ENCODE assay signal across 26 cellular contexts in genomic region chr2:232842689-232843088, GRCh38. TPM values are rescaled to one million over a fixed set of nuclear protein-coding genes. Genes with fewer than 3 reads are reported as not detected.
DNase-seq lines count a peak whose midpoint lies in the region; ATAC-seq and TF ChIP-seq lines count a peak whose summit lies in the region.
"Had no signal": no experiment of that assay in that cellular context is flagged by ENCODE, and none has a peak within 500 bp of the region (broad histone marks: within the 10 kb centered on the region; RNA-seq: fewer than 3 reads in every experiment).

No MANE protein-coding gene starts in this region.

- TF ChIP-seq POLR2A in breast epithelium (IDR thresholded peaks at IDR 0.05) = no peak

- no peak for ATAC-seq in stimulated activated naive B cell treated with anti-CD40 and anti-IgM and Interleukin-4, amounts not matched to agents 10 μg/mL and 1 μg/mL and 100 μg/mL, for 72 hours (replicated peaks)
- no peak for ATAC-seq in foreskin keratinocyte
- ATAC-seq: left colon had no signal

- H3K27ac ChIP-seq in breast epithelium = no peak overlapping the region
- no peak overlapping the region for H3K27ac ChIP-seq in foreskin keratinocyte
- H3K27ac ChIP-seq: coronary artery, parathyroid adenoma, stomach, thyroid gland, vagina had no signal

- no TSS peak for BruUV-seq in MCF 10A (replicated peaks; lab: Mats Ljungman, UMichigan)

- intact Hi-C loops in MCF 10A (cut with micrococcal nuclease) (no loop called here), breast epithelium (cut with DNase I; ENCODE audit: low total_unique reads) (no loop called here)

- H3K9me3 ChIP-seq in breast epithelium = no peaks in the 10 kb centered on the region
- H3K9me3 ChIP-seq: MG63, stomach, thyroid gland, vagina had no signal

- H3K4me1 ChIP-seq in breast epithelium (no peaks in the 10 kb centered on the region), foreskin keratinocyte (peaks cover 12% of the 10 kb centered on the region)
- H3K4me1 ChIP-seq: vagina had no signal

- peaks cover 21% of the 10 kb centered on the region for H3K4me1 Mint-ChIP-seq in MCF 10A (ENCODE audit: insufficient read depth, unreplicated experiment)
- peaks cover 16 to 24% of the 10 kb centered on the region in 2 donors for H3K4me1 Mint-ChIP-seq in stimulated activated naive B cell treated with anti-CD40 and anti-IgM and Interleukin-4, amounts not matched to agents 10 μg/mL and 1 μg/mL and 100 μg/mL, for 72 hours

- H3K36me3 Mint-ChIP-seq in MCF 10A (ENCODE audit: insufficient read depth, unreplicated experiment) = peaks cover 89% of the 10 kb centered on the region
- peaks cover 39 to 69% of the 10 kb centered on the region in 2 donors for H3K36me3 Mint-ChIP-seq in stimulated activated naive B cell treated with anti-CD40 and anti-IgM and Interleukin-4, amounts not matched to agents 10 μg/mL and 1 μg/mL and 100 μg/mL, for 72 hours

- H3K4me3 Mint-ChIP-seq in MCF 10A (ENCODE audit: unreplicated experiment) = no peak overlapping the region
- no peak overlapping the region for H3K4me3 Mint-ChIP-seq in stimulated activated naive B cell treated with anti-CD40 and anti-IgM and Interleukin-4, amounts not matched to agents 10 μg/mL and 1 μg/mL and 100 μg/mL, for 72 hours

- H3K9me3 Mint-ChIP-seq in MCF 10A (ENCODE audit: unreplicated experiment) = no peaks in the 10 kb centered on the region
- no peaks in the 10 kb centered on the region for H3K9me3 Mint-ChIP-seq in stimulated activated naive B cell treated with anti-CD40 and anti-IgM and Interleukin-4, amounts not matched to agents 10 μg/mL and 1 μg/mL and 100 μg/mL, for 72 hours

- no peak overlapping the region for H3K4me3 ChIP-seq in breast epithelium
- no peak overlapping the region for H3K4me3 ChIP-seq in choroid plexus epithelial cell (ENCODE audit: low read depth, low read length)
- H3K4me3 ChIP-seq: coronary artery, MG63, stomach, thyroid gland, vagina had no signal

- H3K36me3 ChIP-seq in breast epithelium = peaks cover 16% of the 10 kb centered on the region

- peak overlapping the region; percentile 39 for H3K27ac Mint-ChIP-seq in MCF 10A (ENCODE audit: low read depth, unreplicated experiment)
- peak overlapping the region; percentile 42 for H3K27ac Mint-ChIP-seq in stimulated activated naive B cell treated with anti-CD40 and anti-IgM and Interleukin-4, amounts not matched to agents 10 μg/mL and 1 μg/mL and 100 μg/mL, for 72 hours

- DNase-seq in MCF 10A (ENCODE audit: unreplicated experiment) = no peak
- DNase-seq in breast epithelium (ENCODE audit: low spot score in 2 of 2) = no peak
- peak; percentile 11 for DNase-seq in MV-4-11 (lab: John Stamatoyannopoulos, UW)
- peak; percentile 52 for DNase-seq in choroid plexus epithelial cell (ENCODE audit: low read depth)
- no peak for DNase-seq in stimulated activated naive B cell treated with anti-CD40 and anti-IgM and Interleukin-4, amounts not matched to agents 10 μg/mL and 1 μg/mL and 100 μg/mL, for 72 hours
- no peak for DNase-seq in GM10266 (ENCODE audit: extremely low spot score)
- no peak for DNase-seq in foreskin keratinocyte
- DNase-seq in cerebellum (ENCODE audit: low spot score) = no peak
- DNase-seq: activated CD4-positive, alpha-beta T cell treated with anti-CD3 and anti-CD28 coated beads, Interleukin-2, amount 50 U/mL, for 48 hours; activated CD4-positive, CD25-positive, alpha-beta regulatory T cell; activated naive CD4-positive, alpha-beta T cell treated with anti-CD3 and anti-CD28 coated beads, Interleukin-2, amount 50 U/mL, for 16 hours; AML-193; effector memory CD4-positive, alpha-beta T cell; EL; glutamatergic neuron; KG1; left colon; MG63; NCI-H446 treated with DMSO at 0.1 percent for 48 hours; RPMI8226; stimulated activated CD4-positive, alpha-beta T cell treated with anti-CD3 and anti-CD28 coated beads, Interleukin-1b, Interleukin-23, amount 100 ng/mL, for 48 hours; stomach; thyroid gland had no signal

- CTCF ChIA-PET in MCF 10A (lab: Yijun Ruan, JAX) = interaction anchor here (0.6 to 1.1 kb wide), 4 partner anchors 11 to 443 kb away, joined by 3 to 5 read pairs (median 3); no protein-coding TSS in a partner anchor

- H3K27me3 ChIP-seq in breast epithelium = no peaks in the 10 kb centered on the region
- no peaks in the 10 kb centered on the region for H3K27me3 ChIP-seq in foreskin keratinocyte
- H3K27me3 ChIP-seq: MG63, stomach, thyroid gland, vagina had no signal

- TF ChIP-seq CTCF in MCF 10A (IDR thresholded peaks at IDR 0.05; ENCODE audit: unreplicated experiment) (no peak), breast epithelium (IDR thresholded peaks at IDR 0.05) (no peak), choroid plexus epithelial cell (conservative IDR thresholded peaks at IDR 0.05; ENCODE audit: low read depth, low read length) (no peak), GM10266 (IDR thresholded peaks at IDR 0.05; ENCODE audit: control insufficient read depth, insufficient read depth, low read depth, missing control alignments) (no peak), foreskin keratinocyte (conservative IDR thresholded peaks at IDR 0.05) (no peak)

- H3K27me3 Mint-ChIP-seq in MCF 10A (ENCODE audit: insufficient read depth, unreplicated experiment) = no peaks in the 10 kb centered on the region
- no peaks in the 10 kb centered on the region for H3K27me3 Mint-ChIP-seq in stimulated activated naive B cell treated with anti-CD40 and anti-IgM and Interleukin-4, amounts not matched to agents 10 μg/mL and 1 μg/mL and 100 μg/mL, for 72 hours

- POLR2A ChIA-PET in MCF 10A (lab: Yijun Ruan, JAX) = interaction anchor here (0.6 to 1.0 kb wide), 3 partner anchors 60 to 451 kb away, joined by 3 read pairs; partner anchors contain the start of genes EIF4E2 and TIGD1

RNA-seq across cellular contexts. Expression of gene SNORC, which starts 27.4 kb away (rescaled TPM):
- total RNA-seq in MCF 10A (2022) (7.8 and 8.2 TPM in 2 replicates), breast epithelium (10 to 100 TPM in 1 of 3 donors, 1 to 10 TPM in 1, under 1 TPM in 1; 0.32 to 23.1 (median 9.2) TPM), foreskin keratinocyte (0.18 and 0.65 TPM in 2 replicates), cerebellum (4.2 TPM)
- polyA plus RNA-seq in foreskin keratinocyte = 0.63 and 0.89 TPM in 2 replicates
- total RNA-seq: vagina had no signal

Comparison
In these comparisons a context has a peak if more than half of its experiments do, and no peak if none do; other contexts are left out.
1. DNase-seq: peak in MV-4-11 (single experiment) and choroid plexus epithelial cell (single experiment); none in MCF 10A (single experiment), breast epithelium (0 of 2), stimulated activated naive B cell treated with anti-CD40 and anti-IgM and Interleukin-4, amounts not matched to agents 10 μg/mL and 1 μg/mL and 100 μg/mL, for 72 hours (single experiment), GM10266 (single experiment), foreskin keratinocyte (0 of 2) and cerebellum (single experiment).